8 cellular contexts compared by ENCODE assay signal in genomic region chr5:10562202-10563131, GRCh38. TPM values are rescaled to one million over a fixed set of nuclear protein-coding genes. Genes with fewer than 3 reads are reported as not detected.
DNase-seq lines count a peak whose midpoint lies in the region; ATAC-seq, FAIRE-seq and TF ChIP-seq lines count a peak whose summit lies in the region.

No MANE protein-coding gene starts in this region.

- no peak overlapping the region for H3K14ac ChIP-seq in IMR-90 (replicated peaks; ENCODE audit: low read depth, low read length)
- no peak overlapping the region for H3K14ac ChIP-seq in H1 (ENCODE audit: insufficient read length)

- H2AK5ac ChIP-seq in IMR-90 (ENCODE audit: low read depth, low read length) = peak overlapping the region; percentile 74
- H2AK5ac ChIP-seq in H1 (ENCODE audit: low read depth, low read length) = no peak overlapping the region

- whole genome bisulfite sequencing in IMR-90 (ENCODE audit: extremely low coverage in 2 of 2, insufficient read length in 1 of 2), 2 experiments = 67% methylated on average over 11 of the region's 46 CpGs; no CpG with 5 or more reads in 1 of the 2 experiments
- 61% methylated on average over 34 of the region's 46 CpGs; no CpG with 5 or more reads in 1 of the 2 experiments for WGBS in H1 (ENCODE audit: extremely low coverage in 1 of 2, insufficient coverage in 1 of 2, insufficient read length in 1 of 2, insufficient replicate concordance in 2 of 2, low coverage in 1 of 2, low lambda C conversion rate in 2 of 2, missing lambda C conversion rate in 1 of 2), 2 experiments

- H3K79me1 ChIP-seq in IMR-90 (ENCODE audit: low read depth in 1 of 2, low read length in 2 of 2) (peaks cover 15 to 39% of the 10 kb centered on the region in 2 experiments; a peak in 3 of 4 replicates), H1 (ENCODE audit: low read depth, low read length) (peaks cover 2% of the 10 kb centered on the region; the same call in 1 of the 2 replicates)

- H3K9me3 Mint-ChIP-seq in HFFc6 = no peaks in the 10 kb centered on the region

- H2BK120ac ChIP-seq in IMR-90 (ENCODE audit: low read depth, low read length) (peak overlapping the region; percentile 63), H1 (replicated peaks; ENCODE audit: low read depth, low read length) (no peak overlapping the region)

- in situ Hi-C loops in IMR-90 (cut with MboI; ENCODE audit: low sequenced_read_pairs) = loop anchor here (25.0 kb wide), 1 partner anchor 100 kb away; no protein-coding TSS in a partner anchor

- dilution Hi-C loops in IMR-90 (cut with HindIII; ENCODE audit: low sequenced_read_pairs, unreplicated experiment) = no loop called here

- no peak for TF ChIP-seq EP300 in H1 (IDR thresholded peaks at IDR 0.05; ENCODE audit: borderline replicate concordance in 1 of 2, low read depth in 2 of 2, low read length in 2 of 2)

- no peak for FAIRE-seq in H1 (lab: Jason Lieb, UNC)

- no peak for TF ChIP-seq RAD21 in IMR-90 (IDR thresholded peaks at IDR 0.05; ENCODE audit: low read length)
- TF ChIP-seq RAD21 in H1 (IDR thresholded peaks at IDR 0.05 in 1 of 2, conservative IDR thresholded peaks at IDR 0.05 in 1 of 2; ENCODE audit: low read depth in 2 of 2, low read length in 2 of 2) = no peak

- H2AK9ac ChIP-seq in IMR-90 (replicated peaks; ENCODE audit: low read depth, low read length, poor library complexity) = peak overlapping the region; percentile 91

- H4K5ac ChIP-seq in IMR-90 (ENCODE audit: low read depth, low read length) (peak overlapping the region; percentile 55; the same call in 1 of the 2 replicates), H1 (ENCODE audit: insufficient read length, low read depth, low read length) (no peak overlapping the region)

- H2BK15ac ChIP-seq in IMR-90 (ENCODE audit: low read depth, low read length) (no peak overlapping the region), H1 (ENCODE audit: low read length) (no peak overlapping the region; the same call in 1 of the 2 replicates)

- H4K8ac ChIP-seq in IMR-90 (ENCODE audit: low read depth in 2 of 2, low read length in 2 of 2) = peak overlapping the region; percentile 28 to 65; a peak in 1 of 4 replicates
- no peak overlapping the region for H4K8ac ChIP-seq in H1 (ENCODE audit: extremely low read depth, insufficient read depth, low read length)

- H3K9me1 ChIP-seq in IMR-90 (ENCODE audit: insufficient read depth, low read length) = peaks cover 14% of the 10 kb centered on the region

- peaks cover 15% of the 10 kb centered on the region; the same call in 1 of the 2 replicates for H3K23me2 ChIP-seq in H1 (ENCODE audit: low read depth, low read length)

- H2AFZ ChIP-seq in ACC112 (ENCODE audit: low read length, unreplicated experiment) (no peak overlapping the region), IMR-90 (replicated peaks; ENCODE audit: low read length, poor library complexity) (peak overlapping the region; percentile 90), H1 (ENCODE audit: low read length) (no peak overlapping the region)

- no peak overlapping the region; the same call in 1 of the 2 replicates for H3K27ac Mint-ChIP-seq in HFFc6

- TF ChIP-seq CTCF in IMR-90 (conservative IDR thresholded peaks at IDR 0.05; ENCODE audit: low read depth, low read length) = no peak
- TF ChIP-seq CTCF in H1 (IDR thresholded peaks at IDR 0.05; ENCODE audit: control extremely low read depth in 1 of 3, insufficient read depth in 1 of 3, low read depth in 1 of 3, low read length in 3 of 3) = no peak
- no peak for TF ChIP-seq CTCF in HFFc6 (IDR thresholded peaks at IDR 0.05)

- H3K9me3 ChIP-seq in IMR-90 (ENCODE audit: control insufficient read depth, insufficient read depth, low read length) (no peaks in the 10 kb centered on the region), H1 (ENCODE audit: insufficient read depth in 2 of 2, low read depth in 1 of 2, low read length in 1 of 2) (no peaks in the 10 kb centered on the region), subcutaneous abdominal adipose tissue (ENCODE audit: control insufficient read depth in 5 of 5, low read length in 5 of 5) (no peaks in the 10 kb centered on the region)

- no peak for TF ChIP-seq POLR2A in IMR-90 (IDR thresholded peaks at IDR 0.05; ENCODE audit: low read depth, low read length)
- TF ChIP-seq POLR2A in H1 (IDR thresholded peaks at IDR 0.05; ENCODE audit: control extremely low read depth in 1 of 2, low read depth in 2 of 2, low read length in 2 of 2) = no peak

- H2BK12ac ChIP-seq in H1 (ENCODE audit: low read depth, low read length) = peak overlapping the region; percentile 45; the same call in 1 of the 2 replicates

- H3K56ac ChIP-seq in IMR-90 (ENCODE audit: extremely low read depth, insufficient read depth, low read length) = no peak overlapping the region
- H3K56ac ChIP-seq in H1 (replicated peaks; ENCODE audit: insufficient read length, low read depth, low read length) = no peak overlapping the region

- H3K27ac ChIP-seq in ACC112 (ENCODE audit: low read depth, low read length) = no peak overlapping the region
- H3K27ac ChIP-seq in IMR-90 (ENCODE audit: insufficient read depth, low read length) = no peak overlapping the region
- no peak overlapping the region for H3K27ac ChIP-seq in H1 (ENCODE audit: low read depth, low read length)
- no peak overlapping the region for H3K27ac ChIP-seq in subcutaneous abdominal adipose tissue (ENCODE audit: low read depth, low read length)

- H3K4me1 ChIP-seq in ACC112 (ENCODE audit: control insufficient read depth, insufficient read depth, low read length, unreplicated experiment) = peaks cover 13% of the 10 kb centered on the region
- peaks cover 23% of the 10 kb centered on the region for H3K4me1 ChIP-seq in IMR-90 (ENCODE audit: control insufficient read depth, insufficient read depth, low read length)
- peaks cover 8 to 13% (median 10%) of the 10 kb centered on the region in 4 experiments for H3K4me1 ChIP-seq in H1 (replicated peaks in 1 of 4; ENCODE audit: control insufficient read depth in 3 of 4, insufficient read depth in 4 of 4, low read length in 3 of 4)
- H3K4me1 ChIP-seq in subcutaneous abdominal adipose tissue (ENCODE audit: control insufficient read depth in 5 of 5, insufficient read depth in 5 of 5, low read length in 5 of 5) = peaks cover 2 to 45% (median 43%) of the 10 kb centered on the region in 5 donors

- H4K91ac ChIP-seq in IMR-90 (ENCODE audit: insufficient read depth, low read depth, low read length) = peak overlapping the region; percentile 76
- H4K91ac ChIP-seq in H1 (replicated peaks; ENCODE audit: insufficient read length, low read length) = no peak overlapping the region

- CTCF ChIA-PET in IMR-90 (lab: Yijun Ruan, JAX) = interaction anchor here (0.9 kb wide), 1 partner anchor 65 kb away, joined by 3 read pairs; no protein-coding TSS in a partner anchor
- CTCF ChIA-PET in H1 (lab: Charles Lee; ENCODE audit: partially characterized antibody) = interaction anchor here (0.8 to 1.0 kb wide), 2 partner anchors 9 to 12 kb away, joined by 3 read pairs; no protein-coding TSS in a partner anchor

- no TSS peak for BruUV-seq in IMR-90 (replicated peaks; lab: Mats Ljungman, UMichigan)

- H3K36me3 ChIP-seq in ACC112 (ENCODE audit: insufficient read depth, low read length) (no peaks in the 10 kb centered on the region), IMR-90 (ENCODE audit: control insufficient read depth, insufficient read depth, low read length) (no peaks in the 10 kb centered on the region), H1 (ENCODE audit: control insufficient read depth in 2 of 4, insufficient read depth in 4 of 4, low read length in 3 of 4) (no peaks in the 10 kb centered on the region), subcutaneous abdominal adipose tissue (ENCODE audit: control insufficient read depth in 5 of 5, insufficient read depth in 5 of 5, low read length in 5 of 5) (no peaks in the 10 kb centered on the region)

- no peak overlapping the region for H2BK5ac ChIP-seq in IMR-90 (ENCODE audit: low read depth, low read length, poor library complexity, severe bottlenecking)
- no peak overlapping the region for H2BK5ac ChIP-seq in H1 (ENCODE audit: low read depth, low read length)

- POLR2A ChIA-PET in IMR-90 (lab: Charles Lee; ENCODE audit: unreplicated experiment) (no interaction called here), H1 (lab: Charles Lee; ENCODE audit: partially characterized antibody) (no interaction called here)

- no peak overlapping the region for H2BK20ac ChIP-seq in IMR-90 (ENCODE audit: low read depth, low read length)
- H2BK20ac ChIP-seq in H1 (ENCODE audit: low read length) = no peak overlapping the region

- peak; percentile 33 for DNase-seq in IMR-90
- peak in 1 of 2 experiments; percentile 72 for DNase-seq in H1 (ENCODE audit: low read depth in 1 of 2, low spot score in 2 of 2)
- DNase-seq in ureter (ENCODE audit: low spot score) = no peak
- no peak for DNase-seq in HFFc6
- DNase-seq in NCI-H2107 treated with DMSO at 0.1 percent for 48 hours (lab: John Stamatoyannopoulos, UW; ENCODE audit: unreplicated experiment) = no peak

- peak; percentile 18 for ATAC-seq in GM19035 (IDR thresholded peaks at IDR 0.05; ENCODE audit: unreplicated experiment)
- ATAC-seq in IMR-90 (ENCODE audit: low read depth) = no peak

- H3K36me3 Mint-ChIP-seq in HFFc6 (ENCODE audit: low read depth) = no peaks in the 10 kb centered on the region

- H3K23ac ChIP-seq in IMR-90 (ENCODE audit: low read depth, low read length) (no peak overlapping the region), H1 (ENCODE audit: insufficient read length) (no peak overlapping the region)

- no peak overlapping the region; the same call in 1 of the 2 replicates for H3K4me3 Mint-ChIP-seq in HFFc6

- H4K20me1 ChIP-seq in IMR-90 (ENCODE audit: insufficient read depth, low read length) (peaks cover 27% of the 10 kb centered on the region; the same call in 1 of the 2 replicates), H1 (replicated peaks in 1 of 2; ENCODE audit: control insufficient read depth in 1 of 2, insufficient read depth in 2 of 2, low read length in 2 of 2) (peaks cover 4 to 21% of the 10 kb centered on the region in 2 experiments)

- peaks cover 7% of the 10 kb centered on the region for H3K79me2 ChIP-seq in ACC112 (ENCODE audit: control insufficient read depth, insufficient read depth, low read length, unreplicated experiment)
- no peaks in the 10 kb centered on the region for H3K79me2 ChIP-seq in H1 (ENCODE audit: control insufficient read depth in 1 of 2, insufficient read depth in 2 of 2, low read length in 2 of 2)

- H3K4me1 Mint-ChIP-seq in HFFc6 (ENCODE audit: low read depth) = peaks cover 41% of the 10 kb centered on the region

- H3K18ac ChIP-seq in IMR-90 (ENCODE audit: low read depth, low read length) = no peak overlapping the region; the same call in 1 of the 2 replicates
- no peak overlapping the region for H3K18ac ChIP-seq in H1 (ENCODE audit: extremely low read depth, low read length)

- H3K4me2 ChIP-seq in IMR-90 (ENCODE audit: low read depth, low read length) (peak overlapping the region; percentile 86; the same call in 1 of the 2 replicates), H1 (ENCODE audit: insufficient read depth in 1 of 2, low read depth in 2 of 2, low read length in 2 of 2) (peak overlapping the region; percentile 93 to 99)

- peak overlapping the region; percentile 82 for H3K4ac ChIP-seq in IMR-90 (ENCODE audit: low read depth, low read length)
- H3K4ac ChIP-seq in H1 (replicated peaks; ENCODE audit: insufficient read length, low read depth, low read length) = no peak overlapping the region

- H3K9ac ChIP-seq in IMR-90 (ENCODE audit: low read depth, low read length) (no peak overlapping the region), H1 (replicated peaks in 1 of 4; ENCODE audit: extremely low read depth in 1 of 4, low read depth in 3 of 4, low read length in 3 of 4) (no peak overlapping the region), subcutaneous abdominal adipose tissue (ENCODE audit: low read length in 5 of 5) (no peak overlapping the region)

- H3K27me3 ChIP-seq in ACC112 (ENCODE audit: insufficient read depth, low read length) = no peaks in the 10 kb centered on the region
- no peaks in the 10 kb centered on the region for H3K27me3 ChIP-seq in IMR-90 (ENCODE audit: control insufficient read depth, insufficient read depth, low read length)
- peaks cover 20 to 54% (median 52%) of the 10 kb centered on the region in 4 experiments for H3K27me3 ChIP-seq in H1 (replicated peaks in 1 of 4; ENCODE audit: control insufficient read depth in 3 of 4, extremely low read depth in 1 of 4, insufficient read depth in 3 of 4, low read length in 3 of 4)
- peaks cover 0 to 20% (median 7%) of the 10 kb centered on the region in 5 donors for H3K27me3 ChIP-seq in subcutaneous abdominal adipose tissue (ENCODE audit: control insufficient read depth in 5 of 5, insufficient read depth in 4 of 5, low read length in 5 of 5)

- no peaks in the 10 kb centered on the region for H3K27me3 Mint-ChIP-seq in HFFc6 (ENCODE audit: insufficient read depth)

- H3K4me3 ChIP-seq in ACC112 (ENCODE audit: low read depth, low read length) (peak overlapping the region; percentile 93), IMR-90 (ENCODE audit: insufficient read depth, low read depth, low read length) (no peak overlapping the region), H1 (ENCODE audit: extremely low read depth in 1 of 4, insufficient read depth in 2 of 4, low read depth in 3 of 4, low read length in 4 of 4) (peak overlapping the region; percentile 29 to 74 (median 55); a peak in 4 of 8 replicates), subcutaneous abdominal adipose tissue (ENCODE audit: low read depth in 1 of 5, low read length in 5 of 5) (peak overlapping the region in 3 of 5 donors; percentile 44 to 81 (median 53))

- intact Hi-C loops in IMR-90 (cut with micrococcal nuclease) = no loop called here

RNA-seq across cellular contexts. Expression of gene ANKRD33B, which starts 1.4 kb away (rescaled TPM):
- 2.5 and 2.8 TPM in 2 replicates for total RNA-seq in IMR-90 (2012; rRNA removed)
- 3.3 and 3.8 TPM in 2 replicates for polyA plus RNA-seq in IMR-90 (2012; rRNA removed)
- 2.2 and 3.2 TPM in 2 replicates for polyA plus RNA-seq in IMR-90 (2012; cell fraction: cytosol; rRNA removed)
- polyA plus RNA-seq in IMR-90 (2012; cell fraction: nucleus; rRNA removed; ENCODE audit: low replicate concordance) = 13.5 and 13.8 TPM in 2 replicates
- total RNA-seq in H1 (2021; fragmentation: NEBNext Ultra II Directional; extraction: Animal tissue kit (Norgen Biotek cat#: 25700)) = 20.5 and 20.6 TPM in 2 replicates
- polyA plus RNA-seq in H1 (2011; rRNA removed) = 6.9 and 7.1 TPM in 2 replicates
- polyA plus RNA-seq in H1 (2011; cell fraction: cytosol; rRNA removed) = 5.4 TPM
- 10.9 TPM for polyA plus RNA-seq in H1 (2011; cell fraction: nucleus; rRNA removed)
- polyA plus RNA-seq in H1 (2012, experiment 1 of 2) = 8.6 to 11.9 TPM (median 11.1 TPM) in 4 replicates
- 2.7 TPM for polyA plus RNA-seq in H1 (2012, experiment 2 of 2)
- 6.4 TPM for polyA plus RNA-seq in H1 (2013, experiment 1 of 2)
- 6.4 TPM for polyA plus RNA-seq in H1 (2013, experiment 2 of 2)
- polyA minus RNA-seq in H1 (2011; rRNA and poly(A)+ RNA removed) = 25.2 and 26.2 TPM in 2 replicates
- polyA minus RNA-seq in H1 (2011; cell fraction: cytosol; rRNA and poly(A)+ RNA removed) = 16.0 TPM
- polyA minus RNA-seq in H1 (2011; cell fraction: nucleus; rRNA and poly(A)+ RNA removed) = 15.9 TPM
- total RNA-seq in ureter = 3.3 TPM
- total RNA-seq in HFFc6 (2021; fragmentation: NEBNext Ultra II Directional; extraction: Animal tissue kit (Norgen Biotek cat#: 25700)) = 10 to 100 TPM in 4 of 6 experiments, 1 to 10 TPM in 2; 6.3 to 13.2 (median 11.9) TPM
